ENCODE assay signal across 15 cellular contexts in genomic region chr3:61912158-61912557, GRCh38.
DNase-seq lines count a peak whose midpoint lies in the region; ATAC-seq and TF ChIP-seq lines count a peak whose summit lies in the region.
"Had no signal": no experiment of that assay in that cellular context is flagged by ENCODE, and none has a peak within 500 bp of the region (broad histone marks: within the 10 kb centered on the region; RNA-seq: fewer than 3 reads in every experiment).

No MANE protein-coding gene starts in this region.

- DNase-seq in GM12865 (ENCODE audit: low read depth) (peak; percentile 7), NCI-H1436 treated with DMSO at 0.1 percent for 48 hours (lab: John Stamatoyannopoulos, UW) (no peak), Ammon's horn (ENCODE audit: low spot score) (no peak), NCI-H345 (lab: John Stamatoyannopoulos, UW) (no peak)
- DNase-seq in activated CD4-positive, alpha-beta memory T cell treated with anti-CD3 and anti-CD28 coated beads, Interleukin-2, amount 10 ng/mL, durations not matched to agents 7 days and 5 days = no peak
- DNase-seq: activated CD8-positive, alpha-beta memory T cell treated with anti-CD3 and anti-CD28 coated beads for 24 hours; activated naive CD4-positive, alpha-beta T cell treated with Interleukin-2 at 50 U/mL for 16 hours; Caco-2; gastrocnemius medialis; GM23248; islet precursor cell; stimulated activated CD8-positive, alpha-beta memory T cell treated with anti-CD3 and anti-CD28 coated beads, Interleukin-4, amount 100 ng/mL, for 48 hours had no signal

- POLR2A ChIA-PET in activated CD4-positive, alpha-beta memory T cell treated with anti-CD3 and anti-CD28 coated beads, Interleukin-2, amount 10 ng/mL, durations not matched to agents 7 days and 5 days (lab: Charles Lee) = no interaction called here

- TF ChIP-seq CTCF in GM12865 (IDR thresholded peaks at IDR 0.05; ENCODE audit: insufficient read depth, low read depth, low read length, missing control alignments) = no peak

- no peaks in the 10 kb centered on the region for H3K4me1 Mint-ChIP-seq in activated CD4-positive, alpha-beta memory T cell treated with anti-CD3 and anti-CD28 coated beads, Interleukin-2, amount 10 ng/mL, durations not matched to agents 7 days and 5 days

- H3K4me3 ChIP-seq in GM12865 (ENCODE audit: low read depth, low read length) = no peak overlapping the region
- H3K4me3 ChIP-seq: gastrocnemius medialis, GM23248 had no signal

- peaks cover 4% of the 10 kb centered on the region for H3K9me3 Mint-ChIP-seq in activated CD4-positive, alpha-beta memory T cell treated with anti-CD3 and anti-CD28 coated beads, Interleukin-2, amount 10 ng/mL, durations not matched to agents 7 days and 5 days

- no peaks in the 10 kb centered on the region for H3K36me3 Mint-ChIP-seq in activated CD4-positive, alpha-beta memory T cell treated with anti-CD3 and anti-CD28 coated beads, Interleukin-2, amount 10 ng/mL, durations not matched to agents 7 days and 5 days (ENCODE audit: low read depth)

- H3K27me3 Mint-ChIP-seq in activated CD4-positive, alpha-beta memory T cell treated with anti-CD3 and anti-CD28 coated beads, Interleukin-2, amount 10 ng/mL, durations not matched to agents 7 days and 5 days = no peaks in the 10 kb centered on the region

- no peak overlapping the region for H3K27ac Mint-ChIP-seq in activated CD4-positive, alpha-beta memory T cell treated with anti-CD3 and anti-CD28 coated beads, Interleukin-2, amount 10 ng/mL, durations not matched to agents 7 days and 5 days

- CTCF ChIA-PET in activated CD4-positive, alpha-beta memory T cell treated with anti-CD3 and anti-CD28 coated beads, Interleukin-2, amount 10 ng/mL, durations not matched to agents 7 days and 5 days (lab: Charles Lee) = no interaction called here

- H3K4me3 Mint-ChIP-seq in activated CD4-positive, alpha-beta memory T cell treated with anti-CD3 and anti-CD28 coated beads, Interleukin-2, amount 10 ng/mL, durations not matched to agents 7 days and 5 days = no peak overlapping the region

- ATAC-seq in GM19351 (IDR thresholded peaks at IDR 0.05; ENCODE audit: unreplicated experiment) = peak; percentile 95
- peak; percentile 81 for ATAC-seq in HG02642 (IDR thresholded peaks at IDR 0.05; ENCODE audit: poor library complexity, unreplicated experiment)
- peak; percentile 71 for ATAC-seq in HG03196 (IDR thresholded peaks at IDR 0.05; ENCODE audit: unreplicated experiment)
- ATAC-seq: gastrocnemius medialis had no signal
